Comparison of ENCODE assay signal across 8 cellular contexts in the genomic region with DNA sequence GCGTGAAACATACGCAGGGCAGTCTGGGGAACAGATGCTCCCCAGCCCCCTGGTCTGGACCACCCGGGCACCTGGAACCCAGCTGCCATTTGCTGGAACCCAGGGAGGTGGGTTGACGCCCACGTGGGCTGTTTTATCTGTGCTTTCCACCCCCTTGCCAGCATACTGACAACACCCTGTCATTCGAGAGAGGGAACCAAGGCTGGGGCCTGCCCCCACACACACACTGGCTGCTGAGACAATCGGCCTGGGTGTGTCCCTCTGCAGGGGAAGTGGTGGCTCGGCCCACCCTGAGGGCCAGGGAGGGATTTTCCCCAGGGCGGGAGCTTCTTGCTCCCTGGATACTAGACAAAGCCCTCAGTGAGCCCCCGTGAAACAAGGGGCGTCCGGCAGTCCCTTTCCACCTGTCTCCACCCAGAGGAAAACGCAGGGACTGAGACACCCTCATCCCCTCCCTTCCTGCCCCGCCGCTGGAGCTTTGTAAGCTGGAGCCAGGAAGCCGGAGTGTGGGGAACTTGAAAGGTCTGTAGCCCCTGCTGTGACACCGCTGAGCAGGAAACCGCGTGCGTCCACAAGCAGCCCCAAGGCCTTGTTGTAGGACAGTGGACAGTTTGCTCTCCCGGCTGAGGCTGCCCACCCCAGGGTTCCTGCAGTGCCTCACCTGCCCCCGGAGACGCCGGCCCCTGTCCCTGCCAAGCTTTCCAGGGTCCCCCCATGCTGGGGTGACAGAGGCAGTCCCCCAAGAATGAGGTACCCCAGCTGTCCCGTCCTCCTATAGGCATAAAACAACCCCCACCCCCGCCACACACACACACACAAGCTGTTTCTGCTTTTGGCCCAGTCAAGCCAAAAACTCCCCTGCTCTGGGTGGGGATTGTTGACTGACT. TPM values are rescaled to one million over a fixed set of nuclear protein-coding genes. Genes with fewer than 3 reads are reported as not detected.
DNase-seq lines count a peak whose midpoint lies in the region; ATAC-seq, FAIRE-seq and TF ChIP-seq lines count a peak whose summit lies in the region.

No MANE protein-coding gene starts in this region.

- peak; percentile 75 for DNase-seq in activated CD8-positive, alpha-beta memory T cell treated with anti-CD3 and anti-CD28 coated beads for 24 hours
- DNase-seq in RWPE1 (ENCODE audit: low spot score) (no peak), D721Med (ENCODE audit: insufficient read length, low spot score) (no peak)

- POLR2A ChIA-PET in RWPE1 (lab: Yijun Ruan, JAX; ENCODE audit: low non-redundant PET) = interaction anchor here (0.5 kb wide), 1 partner anchor 72 kb away, joined by 3 read pairs; no protein-coding TSS in a partner anchor

- no peak for TF ChIP-seq EP300 in gastroesophageal sphincter (IDR thresholded peaks at IDR 0.05)

- H3K36me3 ChIP-seq in gastroesophageal sphincter (no peaks in the 10 kb centered on the region), rectal smooth muscle tissue (ENCODE audit: control insufficient read depth, insufficient read depth, low read length) (no peaks in the 10 kb centered on the region)

- H3K27ac ChIP-seq in gastroesophageal sphincter (peak overlapping the region in 3 of 4 donors; percentile 57 to 77 (median 71)), rectal smooth muscle tissue (ENCODE audit: low read depth, low read length) (no peak overlapping the region), RWPE1 (no peak overlapping the region)

- CTCF ChIA-PET in RWPE1 (lab: Yijun Ruan, JAX) = interaction anchor here (0.5 to 0.6 kb wide), 2 partner anchors 19 to 23 kb away, joined by 3 to 4 read pairs; no protein-coding TSS in a partner anchor

- H3K4me3 ChIP-seq in gastroesophageal sphincter (peak overlapping the region in 1 of 2 donors; percentile 25), rectal smooth muscle tissue (ENCODE audit: low read length) (peak overlapping the region; percentile 36)

- FAIRE-seq in D721Med (lab: Jason Lieb, UNC) = no peak

- TF ChIP-seq CTCF in gastroesophageal sphincter (IDR thresholded peaks at IDR 0.05) = no peak
- TF ChIP-seq CTCF in RWPE1 (conservative IDR thresholded peaks at IDR 0.05; ENCODE audit: low read depth) = no peak
- TF ChIP-seq CTCF in D721Med (IDR thresholded peaks at IDR 0.05; ENCODE audit: insufficient read depth, missing control alignments) = no peak

- H3K9me3 ChIP-seq in gastroesophageal sphincter = no peaks in the 10 kb centered on the region

- WGBS in gastroesophageal sphincter (ENCODE audit: low coverage in 1 of 2), 2 donors = 63% methylated on average over 4 of the region's 26 CpGs; no CpG with 5 or more reads in 1 of the 2 donors

- H3K4me1 ChIP-seq in gastroesophageal sphincter = peaks cover 0 to 28% (median 23%) of the 10 kb centered on the region in 3 donors
- peaks cover 2% of the 10 kb centered on the region for H3K4me1 ChIP-seq in rectal smooth muscle tissue (ENCODE audit: control insufficient read depth, insufficient read depth, low read length)

- H3K27me3 ChIP-seq in gastroesophageal sphincter (no peaks in the 10 kb centered on the region), rectal smooth muscle tissue (ENCODE audit: control insufficient read depth, insufficient read depth, low read length) (no peaks in the 10 kb centered on the region)

- ATAC-seq in GM19043 (IDR thresholded peaks at IDR 0.05; ENCODE audit: low read depth, unreplicated experiment) (peak; percentile 87), HG03460 (IDR thresholded peaks at IDR 0.05; ENCODE audit: unreplicated experiment) (peak; percentile 79), gastroesophageal sphincter (peak; percentile 80), GM18909 (IDR thresholded peaks at IDR 0.05; ENCODE audit: poor library complexity, unreplicated experiment) (no peak)

- no peak for TF ChIP-seq POLR2A in gastroesophageal sphincter (IDR thresholded peaks at IDR 0.05)

- peak overlapping the region; percentile 4 for H3K9ac ChIP-seq in rectal smooth muscle tissue (ENCODE audit: low read length)

RNA-seq across cellular contexts. Expression of a gene that starts 14.1 kb away (rescaled TPM):
- 10 to 100 TPM; 20.1 to 57.2 (median 33.6) TPM for total RNA-seq in gastroesophageal sphincter

RNA-seq across cellular contexts. Expression of a gene that starts 51.0 kb away (rescaled TPM):
- 10 to 100 TPM in 3 of 4 donors, 1 to 10 TPM in 1; 8.6 to 50.7 (median 32.6) TPM for total RNA-seq in gastroesophageal sphincter

Comparison
In these comparisons a context has a peak if more than half of its experiments do, and no peak if none do; other contexts are left out.
1. H3K27ac ChIP-seq: peak in gastroesophageal sphincter (3 of 4); none in rectal smooth muscle tissue (single experiment) and RWPE1 (single experiment).